In genomic region chr3:9749663-9750555, GRCh38 we compare ENCODE assay signal across 8 cellular contexts. TPM values are rescaled to one million over a fixed set of nuclear protein-coding genes. Genes with fewer than 3 reads are reported as not detected.
A peak's percentile ranks its signal among the peaks of the same experiment; 100 is the strongest.
DNase-seq lines count a peak whose midpoint lies in the region; ATAC-seq and TF ChIP-seq lines count a peak whose summit lies in the region.

Gene OGG1 (plus strand): TSS chr3:9749952. CDS start chr3:9750287, 335 bp downstream.

- H3K4me3 Mint-ChIP-seq in progenitor cell of endocrine pancreas (ENCODE audit: low read depth), result peak within 1 kb of the TSS; percentile 96

- TF ChIP-seq CTCF in GM13976 (IDR thresholded peaks at IDR 0.05; ENCODE audit: borderline replicate concordance, control extremely low read depth, extremely low read depth, insufficient read depth, missing control alignments) (no peak), progenitor cell of endocrine pancreas (IDR thresholded peaks at IDR 0.05; ENCODE audit: unreplicated experiment) (no peak)

- no peaks in the 10 kb centered on the region for H3K27me3 Mint-ChIP-seq in progenitor cell of endocrine pancreas

- H3K4me1 Mint-ChIP-seq in progenitor cell of endocrine pancreas (ENCODE audit: low read depth), result peaks cover 15% of the 10 kb centered on the region

- in situ Hi-C loops in GM13976 (cut with MboI; ENCODE audit: low sequenced_read_pairs, unreplicated experiment), result no loop called here

- H3K27ac Mint-ChIP-seq in progenitor cell of endocrine pancreas, result peak within 1 kb of the TSS; percentile 98

- no peaks in the 10 kb centered on the region for H3K9me3 Mint-ChIP-seq in progenitor cell of endocrine pancreas (ENCODE audit: low read depth)

- H3K36me3 Mint-ChIP-seq in progenitor cell of endocrine pancreas (ENCODE audit: insufficient read depth), result peaks cover 13% of the 10 kb centered on the region

- ATAC-seq in HG02870 (IDR thresholded peaks at IDR 0.05; ENCODE audit: unreplicated experiment), result peak; percentile 92
- peak; percentile 98 to 99 for ATAC-seq in left cardiac atrium

- DNase-seq in GM13976 (ENCODE audit: low spot score) (peak; percentile 99), NCI-H146 treated with DMSO at 0.1 percent for 48 hours (lab: John Stamatoyannopoulos, UW; ENCODE audit: unreplicated experiment) (peak; percentile 93), amniotic epithelial cell (ENCODE audit: low read depth) (peak; percentile 98), left cardiac atrium (peak; percentile 98), progenitor cell of endocrine pancreas (ENCODE audit: low spot score, unreplicated experiment) (peak; percentile 86), ureter (ENCODE audit: low spot score) (peak; percentile 99)

- intact Hi-C loops in T-helper 1 cell treated with Interleukin-12 subunit alpha and Interleukin-12 subunit beta and Interleukin-4 antibody, amounts not matched to agents 30 ng/mL and 1 ng/mL, for 36 hours (cut with micrococcal nuclease), result loop anchor here (1.0 to 5.0 kb wide), 17 partner anchors 19 to 787 kb away; partner anchors contain the start of genes BRK1, BRPF1, CAMK1 and CRELD1
- intact Hi-C loops in left cardiac atrium (cut with DNase I), result loop anchor here in 1 of 2 donors (2.0 kb wide), 1 partner anchor 17 kb away; no protein-coding TSS in a partner anchor

RNA-seq across cellular contexts. Expression of gene OGG1, which starts in this region (rescaled TPM):
- 35.6 and 43.2 TPM in 2 replicates for total RNA-seq in T-helper 1 cell treated with Interleukin-12 subunit alpha and Interleukin-12 subunit beta and Interleukin-4 antibody, amounts not matched to agents 30 ng/mL and 1 ng/mL, for 36 hours
- total RNA-seq in left cardiac atrium, result 10 to 100 TPM; 11.8 to 12.6 TPM
- total RNA-seq in progenitor cell of endocrine pancreas, result 46.3 and 47.7 TPM in 2 replicates
- total RNA-seq in ureter, result 25.3 TPM

Comparison
In these comparisons a context has a peak if more than half of its experiments do, and no peak if none do; other contexts are left out.
1. Peak in every context shown above with its lines: DNase-seq and ATAC-seq.